ENCODE assay signal across 22 cellular contexts in the genomic region with DNA sequence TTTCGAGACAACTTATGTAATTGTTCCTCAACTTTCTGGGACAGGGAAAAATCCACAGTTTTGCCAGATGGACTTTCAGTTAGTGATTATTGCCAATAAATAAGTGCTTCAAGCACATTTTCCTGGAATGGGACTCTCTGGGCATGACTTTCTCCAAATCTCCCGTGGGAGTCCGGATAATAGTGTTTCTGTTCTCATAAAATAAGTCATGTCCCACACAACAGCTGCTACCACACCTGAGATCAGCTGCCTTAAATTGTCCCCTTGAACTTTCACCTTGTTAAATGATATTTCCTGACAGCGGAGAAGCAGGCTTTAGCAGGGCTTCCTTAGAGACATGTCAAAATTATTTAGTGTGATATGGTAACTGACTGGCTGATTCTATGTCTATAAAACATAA.
"Had no signal": no experiment of that assay in that cellular context is flagged by ENCODE, and none has a peak within 500 bp of the region (broad histone marks: within the 10 kb centered on the region; RNA-seq: fewer than 3 reads in every experiment).

No MANE protein-coding gene starts in this region.

- H3K27me3 ChIP-seq: brain microvascular endothelial cell, sigmoid colon, stomach, transverse colon had no signal

- H3K27ac ChIP-seq: brain microvascular endothelial cell, stomach had no signal

- H3K4me1 Mint-ChIP-seq: activated CD4-positive, alpha-beta memory T cell treated with anti-CD3 and anti-CD28 coated beads, Interleukin-2, amount 10 ng/mL, durations not matched to agents 7 days and 5 days; activated naive CD4-positive, alpha-beta T cell treated with anti-CD3 and anti-CD28 coated beads, Interleukin-2, amount 50 U/mL, for 24 hours; memory B cell; stimulated activated memory B cell treated with anti-CD40 and anti-IgM and Interleukin-4, amounts not matched to agents 10 μg/mL and 1 μg/mL and 100 μg/mL, for 72 hours had no signal

- DNase-seq: activated CD4-positive, alpha-beta memory T cell treated with anti-CD3 and anti-CD28 coated beads, Interleukin-2, amount 10 ng/mL, durations not matched to agents 7 days and 5 days; activated CD4-positive, alpha-beta T cell treated with anti-CD3 and anti-CD28 coated beads for 48 hours; activated CD4-positive, CD25-positive, alpha-beta regulatory T cell; activated effector memory CD4-positive, alpha-beta T cell treated with anti-CD3 and anti-CD28 coated beads, Interleukin-2, amount 50 U/mL, for 16 hours; anterior cingulate cortex; brain microvascular endothelial cell; central memory CD4-positive, alpha-beta T cell; effector memory CD4-positive, alpha-beta T cell; foreskin melanocyte; hippocampal formation; kidney glomerular epithelial cell; nucleus accumbens; sigmoid colon; stimulated activated CD4-positive, alpha-beta T cell treated with anti-CD3 and anti-CD28 coated beads, Interleukin-15, amount 100 ng/mL, for 24 hours; stomach; T1000; transverse colon had no signal

- H3K4me3 ChIP-seq: sigmoid colon, smooth muscle cell, stomach, transverse colon had no signal

- H3K4me1 ChIP-seq: sigmoid colon had no signal

- H3K27ac Mint-ChIP-seq: activated CD4-positive, alpha-beta memory T cell treated with anti-CD3 and anti-CD28 coated beads, Interleukin-2, amount 10 ng/mL, durations not matched to agents 7 days and 5 days; activated naive CD4-positive, alpha-beta T cell treated with anti-CD3 and anti-CD28 coated beads, Interleukin-2, amount 50 U/mL, for 24 hours; memory B cell; stimulated activated memory B cell treated with anti-CD40 and anti-IgM and Interleukin-4, amounts not matched to agents 10 μg/mL and 1 μg/mL and 100 μg/mL, for 72 hours; T-helper 1 cell treated with Interleukin-12 subunit alpha and Interleukin-12 subunit beta and Interleukin-4 antibody, amounts not matched to agents 30 μg/mL and 1 μg/mL, for 36 hours had no signal

- H3K27me3 Mint-ChIP-seq: activated naive CD4-positive, alpha-beta T cell treated with anti-CD3 and anti-CD28 coated beads, Interleukin-2, amount 50 U/mL, for 24 hours; stimulated activated memory B cell treated with anti-CD40 and anti-IgM and Interleukin-4, amounts not matched to agents 10 μg/mL and 1 μg/mL and 100 μg/mL, for 72 hours had no signal

- H3K9me3 ChIP-seq: sigmoid colon, stomach, transverse colon had no signal

- H3K4me3 Mint-ChIP-seq: activated CD4-positive, alpha-beta memory T cell treated with anti-CD3 and anti-CD28 coated beads, Interleukin-2, amount 10 ng/mL, durations not matched to agents 7 days and 5 days; activated naive CD4-positive, alpha-beta T cell treated with anti-CD3 and anti-CD28 coated beads, Interleukin-2, amount 50 U/mL, for 24 hours; memory B cell; stimulated activated memory B cell treated with anti-CD40 and anti-IgM and Interleukin-4, amounts not matched to agents 10 μg/mL and 1 μg/mL and 100 μg/mL, for 72 hours; T-helper 1 cell treated with Interleukin-12 subunit alpha and Interleukin-12 subunit beta and Interleukin-4 antibody, amounts not matched to agents 30 μg/mL and 1 μg/mL, for 36 hours had no signal

- ATAC-seq: stimulated activated memory B cell treated with anti-CD40 and anti-IgM and Interleukin-4, amounts not matched to agents 10 μg/mL and 1 μg/mL and 100 μg/mL, for 72 hours had no signal

- H3K36me3 Mint-ChIP-seq: activated naive CD4-positive, alpha-beta T cell treated with anti-CD3 and anti-CD28 coated beads, Interleukin-2, amount 50 U/mL, for 24 hours; memory B cell; stimulated activated memory B cell treated with anti-CD40 and anti-IgM and Interleukin-4, amounts not matched to agents 10 μg/mL and 1 μg/mL and 100 μg/mL, for 72 hours had no signal

- H3K4me2 ChIP-seq: smooth muscle cell had no signal

- H3K9me3 Mint-ChIP-seq: activated CD4-positive, alpha-beta memory T cell treated with anti-CD3 and anti-CD28 coated beads, Interleukin-2, amount 10 ng/mL, durations not matched to agents 7 days and 5 days; activated naive CD4-positive, alpha-beta T cell treated with anti-CD3 and anti-CD28 coated beads, Interleukin-2, amount 50 U/mL, for 24 hours; memory B cell; stimulated activated memory B cell treated with anti-CD40 and anti-IgM and Interleukin-4, amounts not matched to agents 10 μg/mL and 1 μg/mL and 100 μg/mL, for 72 hours; T-helper 1 cell treated with Interleukin-12 subunit alpha and Interleukin-12 subunit beta and Interleukin-4 antibody, amounts not matched to agents 30 μg/mL and 1 μg/mL, for 36 hours had no signal

- H3K36me3 ChIP-seq: brain microvascular endothelial cell, sigmoid colon, stomach, transverse colon had no signal
